4 cellular contexts compared by ENCODE assay signal in genomic region chr5:16017720-16018119, GRCh38.
TF ChIP-seq lines count a peak whose summit lies in the region.

No MANE protein-coding gene starts in this region.

TF ChIP-seq in HepG2, 621 proteins besides CTCF, POLR2A, EP300 and RAD21:
- TF ChIP-seq CEBPB (IDR thresholded peaks at IDR 0.05; ENCODE audit: borderline replicate concordance, low read depth, low read length) (peak; percentile 37; the same call in 1 of the 2 replicates), HNRNPH1 (optimal IDR thresholded peaks at IDR 0.05; ENCODE audit: low read depth, low read length) (no peak), ZBED4 (CRISPR knock-in tag; IDR thresholded peaks at IDR 0.05; ENCODE audit: borderline replicate concordance) (no peak), ATF4 (CRISPR knock-in tag; IDR thresholded peaks at IDR 0.05) (no peak)

TF ChIP-seq in IMR-90, 13 proteins besides CTCF, POLR2A, EP300 and RAD21:
- TF ChIP-seq MXI1 (IDR thresholded peaks at IDR 0.05; ENCODE audit: borderline replicate concordance, low read depth, low read length) (no peak), CEBPB (IDR thresholded peaks at IDR 0.05; ENCODE audit: low read depth, low read length) (peak; percentile 59; the same call in 1 of the 2 replicates)

TF ChIP-seq in K562, 482 proteins besides CTCF, POLR2A, EP300 and RAD21 (continues in another document):
- TF ChIP-seq TARDBP (IDR thresholded peaks at IDR 0.05) = no peak
- TF ChIP-seq ATF4 (CRISPR knock-in tag; IDR thresholded peaks at IDR 0.05) = 0 out of 2 replicates have a peak, but pooled peaks have one; percentile 29
- no peak for TF ChIP-seq THRA (IDR thresholded peaks at IDR 0.05)
- no peak for TF ChIP-seq ZNF398 (CRISPR knock-in tag; IDR thresholded peaks at IDR 0.05)
- TF ChIP-seq ZNF511 (CRISPR knock-in tag; IDR thresholded peaks at IDR 0.05) = no peak
- TF ChIP-seq MAZ (CRISPR knock-in tag; conservative IDR thresholded peaks at IDR 0.05 in 1 of 2, IDR thresholded peaks at IDR 0.05 in 1 of 2) = no peak
- no peak for TF ChIP-seq ZNF518B (CRISPR knock-in tag; IDR thresholded peaks at IDR 0.05)
- no peak for TF ChIP-seq ZNF12 (CRISPR knock-in tag; IDR thresholded peaks at IDR 0.05)
- TF ChIP-seq DLX4 (CRISPR knock-in tag; IDR thresholded peaks at IDR 0.05) = no peak
- TF ChIP-seq TRIM24 (IDR thresholded peaks at IDR 0.05) = no peak

TF ChIP-seq in H1, 55 proteins besides CTCF, POLR2A, EP300 and RAD21:
- TF ChIP-seq NRF1 (IDR thresholded peaks at IDR 0.05; ENCODE audit: low read depth, low read length) = no peak
- no peak for TF ChIP-seq JUN (IDR thresholded peaks at IDR 0.05; ENCODE audit: low read depth, low read length)
- TF ChIP-seq TEAD4 (IDR thresholded peaks at IDR 0.05; ENCODE audit: low read depth, low read length) = no peak
- no peak for TF ChIP-seq ASH2L (IDR thresholded peaks at IDR 0.05; ENCODE audit: low read length)
- no peak for TF ChIP-seq POLR2AphosphoS5 (IDR thresholded peaks at IDR 0.05; ENCODE audit: low read depth, low read length)
- TF ChIP-seq CEBPB (IDR thresholded peaks at IDR 0.05; ENCODE audit: low read depth, low read length) = no peak
- TF ChIP-seq SAP30 (IDR thresholded peaks at IDR 0.05; ENCODE audit: insufficient read depth, insufficient replicate concordance, low read length) = no peak
- no peak for TF ChIP-seq EZH2 (IDR thresholded peaks at IDR 0.05; ENCODE audit: low read depth, low read length, severe bottlenecking)
- no peak for TF ChIP-seq RXRA (IDR thresholded peaks at IDR 0.05; ENCODE audit: insufficient read depth, low read depth, low read length)
- no peak for TF ChIP-seq CBX8 (IDR thresholded peaks at IDR 0.05; ENCODE audit: borderline replicate concordance, low read depth, low read length)
- no peak for TF ChIP-seq CHD1 (IDR thresholded peaks at IDR 0.05; ENCODE audit: low read depth, low read length)
- TF ChIP-seq CBX5 (IDR thresholded peaks at IDR 0.05; ENCODE audit: low read depth, low read length) = no peak
- no peak for TF ChIP-seq ATF2 (IDR thresholded peaks at IDR 0.05; ENCODE audit: low read length)
- TF ChIP-seq SIX5 (IDR thresholded peaks at IDR 0.05; ENCODE audit: low read depth, low read length) = no peak
- no peak for TF ChIP-seq BCL11A (IDR thresholded peaks at IDR 0.05; ENCODE audit: low read depth in 2 of 2, low read length in 2 of 2)
- no peak for TF ChIP-seq SIRT6 (IDR thresholded peaks at IDR 0.05; ENCODE audit: low read length)
